9 cellular contexts compared by ENCODE assay signal in the genomic region with DNA sequence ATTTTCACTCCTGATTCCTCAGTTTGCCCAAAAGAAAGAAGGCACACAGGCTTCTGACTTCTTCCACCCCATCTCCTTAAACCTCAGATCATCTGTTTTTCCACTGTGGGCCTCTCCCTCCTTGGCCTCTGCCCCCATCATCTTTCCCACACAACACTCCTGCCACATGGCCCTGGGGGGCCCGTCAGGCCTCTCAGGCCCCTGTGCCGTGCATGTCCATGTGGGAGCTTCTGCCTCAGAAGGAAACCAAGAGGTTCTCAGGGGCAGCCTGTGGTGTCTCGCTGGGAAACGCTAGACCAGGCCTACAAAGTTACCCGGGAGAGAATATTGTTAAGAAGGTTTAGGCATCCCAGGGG. TPM values are rescaled to one million over a fixed set of nuclear protein-coding genes. Genes with fewer than 3 reads are reported as not detected.
A peak's percentile ranks its signal among the peaks of the same experiment; 100 is the strongest.
DNase-seq lines count a peak whose midpoint lies in the region; ATAC-seq and TF ChIP-seq lines count a peak whose summit lies in the region.
"Had no signal": no experiment of that assay in that cellular context is flagged by ENCODE, and none has a peak within 500 bp of the region (broad histone marks: within the 10 kb centered on the region; RNA-seq: fewer than 3 reads in every experiment).

No MANE protein-coding gene starts in this region.

- no peaks in the 10 kb centered on the region for H3K9me1 ChIP-seq in IMR-90 (ENCODE audit: insufficient read depth, low read length)

- H3K36me3 ChIP-seq in IMR-90 (ENCODE audit: control insufficient read depth, insufficient read depth, low read length): no peaks in the 10 kb centered on the region
- H3K36me3 ChIP-seq in mesendoderm (ENCODE audit: control insufficient read depth, insufficient read depth, low read length): no peaks in the 10 kb centered on the region

- H3K23ac ChIP-seq in IMR-90 (ENCODE audit: low read depth, low read length) (no peak overlapping the region), mesendoderm (ENCODE audit: low read length) (no peak overlapping the region)

- H2AK5ac ChIP-seq in IMR-90 (ENCODE audit: low read depth, low read length) (no peak overlapping the region; the same call in 1 of the 2 replicates), mesendoderm (ENCODE audit: low read length) (no peak overlapping the region)

- H2BK15ac ChIP-seq in IMR-90 (ENCODE audit: low read depth, low read length): no peak overlapping the region
- H2BK15ac ChIP-seq in mesendoderm (replicated peaks; ENCODE audit: low read depth): no peak overlapping the region

- no TSS peak for BruUV-seq in IMR-90 (replicated peaks; lab: Mats Ljungman, UMichigan)

- POLR2A ChIA-PET in IMR-90 (lab: Charles Lee; ENCODE audit: unreplicated experiment): no interaction called here

- in situ Hi-C loops in IMR-90 (cut with MboI; ENCODE audit: low sequenced_read_pairs): no loop called here

- H3K9ac ChIP-seq in IMR-90 (ENCODE audit: low read depth, low read length) (no peak overlapping the region), mesendoderm (ENCODE audit: low read length) (no peak overlapping the region)

- no peaks in the 10 kb centered on the region for H3K79me2 ChIP-seq in mesendoderm (ENCODE audit: control insufficient read depth, insufficient read depth, low read length)

- CTCF ChIA-PET in IMR-90 (lab: Yijun Ruan, JAX): no interaction called here

- H2BK5ac ChIP-seq in IMR-90 (ENCODE audit: low read depth, low read length, poor library complexity, severe bottlenecking) (no peak overlapping the region), mesendoderm (ENCODE audit: low read length) (no peak overlapping the region)

- no peak for DNase-seq in IMR-90
- DNase-seq in mesendoderm: no peak
- no peak for DNase-seq in mucosa of gallbladder (ENCODE audit: low spot score)
- no peak for DNase-seq in HPDE6-E6E7 (ENCODE audit: extremely low spot score)
- no peak for DNase-seq in foreskin keratinocyte
- no peak for DNase-seq in SKM-1 treated with dmso at 0.1 percent for 144 hours (lab: John Stamatoyannopoulos, UW; ENCODE audit: unreplicated experiment)
- DNase-seq: NCI-H510A treated with DMSO at 0.1 percent for 48 hours had no signal

- H2BK20ac ChIP-seq in IMR-90 (ENCODE audit: low read depth, low read length): no peak overlapping the region

- dilution Hi-C loops in IMR-90 (cut with HindIII; ENCODE audit: low sequenced_read_pairs, unreplicated experiment): no loop called here

- H3K4me3 ChIP-seq in IMR-90 (ENCODE audit: insufficient read depth, low read depth, low read length) (no peak overlapping the region), mesendoderm (ENCODE audit: low read length) (no peak overlapping the region)

- H3K18ac ChIP-seq in IMR-90 (ENCODE audit: low read depth, low read length) (no peak overlapping the region), mesendoderm (ENCODE audit: low read length) (no peak overlapping the region)

- H3K4me2 ChIP-seq in IMR-90 (ENCODE audit: low read depth, low read length) (no peak overlapping the region), mesendoderm (ENCODE audit: low read length) (no peak overlapping the region)

- H2AFZ ChIP-seq in IMR-90 (replicated peaks; ENCODE audit: low read length, poor library complexity): peak overlapping the region; percentile 60

- H3K27me3 ChIP-seq in IMR-90 (ENCODE audit: control insufficient read depth, insufficient read depth, low read length) (peaks cover 1% of the 10 kb centered on the region; the same call in 1 of the 2 replicates), mesendoderm (ENCODE audit: insufficient read depth, low read length, poor library complexity) (no peaks in the 10 kb centered on the region), foreskin keratinocyte (no peaks in the 10 kb centered on the region)

- ATAC-seq in GM18508 (IDR thresholded peaks at IDR 0.05; ENCODE audit: insufficient read depth, unreplicated experiment) (peak; percentile 20), GM21529 (IDR thresholded peaks at IDR 0.05; ENCODE audit: unreplicated experiment) (peak; percentile 22), IMR-90 (ENCODE audit: low read depth) (no peak), foreskin keratinocyte (no peak)

- H4K91ac ChIP-seq in IMR-90 (ENCODE audit: insufficient read depth, low read depth, low read length): no peak overlapping the region

- H3K4me1 ChIP-seq in IMR-90 (ENCODE audit: control insufficient read depth, insufficient read depth, low read length) (0 out of 2 replicates have a peak, but pooled peaks cover 2% of the 10 kb centered on the region), mesendoderm (ENCODE audit: control insufficient read depth, low read depth, low read length) (peaks cover 2% of the 10 kb centered on the region), foreskin keratinocyte (peaks cover 7% of the 10 kb centered on the region)

- no peak for TF ChIP-seq POLR2A in IMR-90 (IDR thresholded peaks at IDR 0.05; ENCODE audit: low read depth, low read length)

- H3K79me1 ChIP-seq in IMR-90 (ENCODE audit: low read depth in 1 of 2, low read length in 2 of 2) (no peaks in the 10 kb centered on the region), mesendoderm (ENCODE audit: low read length) (no peaks in the 10 kb centered on the region)

- no peaks in the 10 kb centered on the region for H4K20me1 ChIP-seq in IMR-90 (ENCODE audit: insufficient read depth, low read length)

- intact Hi-C loops in IMR-90 (cut with micrococcal nuclease): no loop called here

- H3K27ac ChIP-seq in IMR-90 (ENCODE audit: insufficient read depth, low read length) (no peak overlapping the region), mesendoderm (ENCODE audit: low read depth, low read length) (no peak overlapping the region), foreskin keratinocyte (no peak overlapping the region)

- H4K5ac ChIP-seq in IMR-90 (ENCODE audit: low read depth, low read length): no peak overlapping the region
- no peak overlapping the region for H4K5ac ChIP-seq in mesendoderm (ENCODE audit: low read length)

- H2AK9ac ChIP-seq in IMR-90 (replicated peaks; ENCODE audit: low read depth, low read length, poor library complexity): no peak overlapping the region

- TF ChIP-seq CTCF in IMR-90 (conservative IDR thresholded peaks at IDR 0.05; ENCODE audit: low read depth, low read length) (no peak), foreskin keratinocyte (conservative IDR thresholded peaks at IDR 0.05) (no peak)

- WGBS in IMR-90 (ENCODE audit: extremely low coverage in 2 of 2, insufficient read length in 1 of 2), 2 experiments: no CpG with 5 or more reads among the region's 5 CpGs
- WGBS in mesendoderm (ENCODE audit: extremely low coverage, insufficient coverage, low lambda C conversion rate): no CpG with 5 or more reads among the region's 5 CpGs

- H3K56ac ChIP-seq in IMR-90 (ENCODE audit: extremely low read depth, insufficient read depth, low read length) (no peak overlapping the region), mesendoderm (ENCODE audit: low read length) (peak overlapping the region; percentile 15)

- H3K4ac ChIP-seq in IMR-90 (ENCODE audit: low read depth, low read length) (no peak overlapping the region), mesendoderm (ENCODE audit: low read depth, low read length) (no peak overlapping the region)

- TF ChIP-seq RAD21 in IMR-90 (IDR thresholded peaks at IDR 0.05; ENCODE audit: low read length): no peak

- H4K8ac ChIP-seq in IMR-90 (ENCODE audit: low read depth in 2 of 2, low read length in 2 of 2): no peak overlapping the region
- no peak overlapping the region for H4K8ac ChIP-seq in mesendoderm (ENCODE audit: low read depth, low read length)

- no peak overlapping the region for H3K14ac ChIP-seq in IMR-90 (replicated peaks; ENCODE audit: low read depth, low read length)

- H2BK120ac ChIP-seq in IMR-90 (ENCODE audit: low read depth, low read length) (no peak overlapping the region), mesendoderm (ENCODE audit: low read depth, low read length) (no peak overlapping the region)

- H3K9me3 ChIP-seq in IMR-90 (ENCODE audit: control insufficient read depth, insufficient read depth, low read length): no peaks in the 10 kb centered on the region

RNA-seq across cellular contexts. Expression of a gene that starts 8.0 kb away (rescaled TPM):
- under 0.01 TPM in 2 replicates for total RNA-seq in IMR-90 (2012; rRNA removed)
- polyA plus RNA-seq in IMR-90 (2012; rRNA removed): 0.03 TPM in 2 replicates
- 0.01 and 0.03 TPM in 2 replicates for polyA plus RNA-seq in IMR-90 (2012; cell fraction: cytosol; rRNA removed)
- polyA plus RNA-seq in IMR-90 (2012; cell fraction: nucleus; rRNA removed; ENCODE audit: low replicate concordance): 0.16 and 0.22 TPM in 2 replicates
- polyA plus RNA-seq in mesendoderm (2013, experiment 1 of 2): 0.03 TPM
- 0.03 TPM for polyA plus RNA-seq in mesendoderm (2013, experiment 2 of 2)
- 0.92 TPM for total RNA-seq in mucosa of gallbladder
- total RNA-seq in foreskin keratinocyte: not detected in 2 replicates
- polyA plus RNA-seq in foreskin keratinocyte: not detected in 2 replicates

RNA-seq across cellular contexts. Expression of a gene that starts 14.7 kb away (rescaled TPM):
- total RNA-seq in IMR-90 (2012; rRNA removed) (7.8 and 12.4 TPM in 2 replicates), mucosa of gallbladder (107 TPM), foreskin keratinocyte (18.6 and 18.8 TPM in 2 replicates)
- polyA plus RNA-seq in IMR-90 (2012; rRNA removed) (9.8 and 10.7 TPM in 2 replicates), foreskin keratinocyte (7.5 and 7.7 TPM in 2 replicates)
- polyA plus RNA-seq in IMR-90 (2012; cell fraction: cytosol; rRNA removed): 3.6 and 5.5 TPM in 2 replicates
- 45.5 and 45.9 TPM in 2 replicates for polyA plus RNA-seq in IMR-90 (2012; cell fraction: nucleus; rRNA removed; ENCODE audit: low replicate concordance)
- 5.2 TPM for polyA plus RNA-seq in mesendoderm (2013, experiment 1 of 2)
- polyA plus RNA-seq in mesendoderm (2013, experiment 2 of 2): 4.5 TPM

RNA-seq across cellular contexts. Expression of a gene that starts 26.6 kb away (rescaled TPM):
- 32.4 and 38.0 TPM in 2 replicates for total RNA-seq in IMR-90 (2012; rRNA removed)
- 23.1 and 24.7 TPM in 2 replicates for polyA plus RNA-seq in IMR-90 (2012; rRNA removed)
- polyA plus RNA-seq in IMR-90 (2012; cell fraction: cytosol; rRNA removed): 34.4 and 36.2 TPM in 2 replicates
- polyA plus RNA-seq in IMR-90 (2012; cell fraction: nucleus; rRNA removed; ENCODE audit: low replicate concordance): 144 and 145 TPM in 2 replicates
- polyA plus RNA-seq in mesendoderm (2013, experiment 1 of 2): 22.5 TPM
- polyA plus RNA-seq in mesendoderm (2013, experiment 2 of 2): 23.3 TPM
- 35.4 TPM for total RNA-seq in mucosa of gallbladder
- total RNA-seq in foreskin keratinocyte: 22.6 and 23.3 TPM in 2 replicates
- polyA plus RNA-seq in foreskin keratinocyte: 24.9 and 31.9 TPM in 2 replicates

RNA-seq across cellular contexts. Expression of a gene that starts 27.0 kb away (rescaled TPM):
- total RNA-seq in IMR-90 (2012; rRNA removed) (125 and 141 TPM in 2 replicates), mucosa of gallbladder (129 TPM), foreskin keratinocyte (112 and 128 TPM in 2 replicates)
- polyA plus RNA-seq in IMR-90 (2012; rRNA removed) (241 and 242 TPM in 2 replicates), foreskin keratinocyte (207 and 226 TPM in 2 replicates)
- polyA plus RNA-seq in IMR-90 (2012; cell fraction: cytosol; rRNA removed): 115 and 191 TPM in 2 replicates
- polyA plus RNA-seq in IMR-90 (2012; cell fraction: nucleus; rRNA removed; ENCODE audit: low replicate concordance): 85.5 and 208 TPM in 2 replicates
- 537 TPM for polyA plus RNA-seq in mesendoderm (2013, experiment 1 of 2)
- polyA plus RNA-seq in mesendoderm (2013, experiment 2 of 2): 535 TPM

RNA-seq across cellular contexts. Expression of a gene that starts 33.2 kb away (rescaled TPM):
- total RNA-seq in IMR-90 (2012; rRNA removed) (15.0 and 15.2 TPM in 2 replicates), mucosa of gallbladder (44.3 TPM), foreskin keratinocyte (23.0 and 23.8 TPM in 2 replicates)
- polyA plus RNA-seq in IMR-90 (2012; rRNA removed) (27.2 and 27.8 TPM in 2 replicates), foreskin keratinocyte (27.2 and 29.2 TPM in 2 replicates)
- 13.3 and 24.4 TPM in 2 replicates for polyA plus RNA-seq in IMR-90 (2012; cell fraction: cytosol; rRNA removed)
- polyA plus RNA-seq in IMR-90 (2012; cell fraction: nucleus; rRNA removed; ENCODE audit: low replicate concordance): 70.6 and 153 TPM in 2 replicates
- 19.1 TPM for polyA plus RNA-seq in mesendoderm (2013, experiment 1 of 2)
- 19.4 TPM for polyA plus RNA-seq in mesendoderm (2013, experiment 2 of 2)

Comparison
In these comparisons a context has a peak if more than half of its experiments do, and no peak if none do; other contexts are left out.
1. ATAC-seq: peak in GM18508 (single experiment) and GM21529 (single experiment); none in IMR-90 (single experiment) and foreskin keratinocyte (single experiment).